Comparison of ENCODE assay signal across 17 cellular contexts in genomic region chr6:40932366-40932765, GRCh38.
A peak's percentile ranks its signal among the peaks of the same experiment; 100 is the strongest.
DNase-seq lines count a peak whose midpoint lies in the region; ATAC-seq, FAIRE-seq and TF ChIP-seq lines count a peak whose summit lies in the region.
"Had no signal": no experiment of that assay in that cellular context is flagged by ENCODE, and none has a peak within 500 bp of the region (broad histone marks: within the 10 kb centered on the region; RNA-seq: fewer than 3 reads in every experiment).

No MANE protein-coding gene starts in this region.

- DNase-seq in A549 (ENCODE audit: low read depth in 1 of 2, low spot score in 1 of 2): no peak
- peak; percentile 30 for DNase-seq in HFFc6
- no peak for DNase-seq in K562 (ENCODE audit: extremely low read depth in 1 of 4, low spot score in 3 of 4)
- peak in 1 of 2 donors; percentile 38 for DNase-seq in foreskin keratinocyte
- no peak for DNase-seq in naive thymus-derived CD8-positive, alpha-beta T cell
- DNase-seq in GM10248 (ENCODE audit: extremely low spot score): no peak
- no peak for DNase-seq in activated CD4-positive, alpha-beta T cell treated with anti-CD3 and anti-CD28 coated beads, Interleukin-2, amount 50 U/mL, for 4 hours
- DNase-seq: COR-L47, H9, NCI-H1436, NCI-H2081, NCI-H510A, NCI-H774 had no signal

- no peaks in the 10 kb centered on the region for H3K79me2 ChIP-seq in K562 (ENCODE audit: control insufficient read depth, insufficient read depth, low read length)

- H3K4me2 ChIP-seq in A549 (0 out of 3 replicates have a peak overlapping the region, but pooled peaks have one; percentile 7), K562 (ENCODE audit: insufficient read depth, low read length) (no peak overlapping the region)

- TF ChIP-seq CTCF in A549 (IDR thresholded peaks at IDR 0.05): no peak
- no peak for TF ChIP-seq CTCF in HFFc6 (IDR thresholded peaks at IDR 0.05)
- no peak for TF ChIP-seq CTCF in K562 (IDR thresholded peaks at IDR 0.05 in 2 of 3, conservative IDR thresholded peaks at IDR 0.05 in 1 of 3; ENCODE audit: insufficient read depth in 2 of 3, low read depth in 1 of 3, low read length in 3 of 3)
- no peak for TF ChIP-seq CTCF in foreskin keratinocyte (conservative IDR thresholded peaks at IDR 0.05)
- TF ChIP-seq CTCF in GM10248 (IDR thresholded peaks at IDR 0.05; ENCODE audit: control extremely low read depth, extremely low read depth, low read depth, missing control alignments): no peak

- peaks cover 42% of the 10 kb centered on the region for H3K4me1 Mint-ChIP-seq in HFFc6 (ENCODE audit: low read depth)
- H3K4me1 Mint-ChIP-seq in naive thymus-derived CD8-positive, alpha-beta T cell: peaks cover 0 to 1% (median 0%) of the 10 kb centered on the region in 4 donors

- H3K27ac ChIP-seq in A549: peak overlapping the region in 1 of 2 experiments; percentile 53; a peak in 3 of 6 replicates
- H3K27ac ChIP-seq in K562 (ENCODE audit: extremely low read depth, low read depth, low read length): no peak overlapping the region
- H3K27ac ChIP-seq in foreskin keratinocyte: peak overlapping the region; percentile 35
- H3K27ac ChIP-seq: C4-2B had no signal

- in situ Hi-C loops in K562 (cut with MboI): no loop called here

- 74% methylated on average over 2 of the region's 2 CpGs for WGBS in A549 (ENCODE audit: missing lambda C conversion rate)
- 3% methylated on average over 2 of the region's 2 CpGs for WGBS in K562 (ENCODE audit: insufficient coverage, low coverage, missing lambda C conversion rate)

- H3K27me3 ChIP-seq in K562 (ENCODE audit: control insufficient read depth in 2 of 2, insufficient read depth in 2 of 2, low read length in 2 of 2): peaks cover 20 to 30% of the 10 kb centered on the region in 2 experiments; a peak in 4 of 5 replicates
- no peaks in the 10 kb centered on the region for H3K27me3 ChIP-seq in foreskin keratinocyte

- no peak for TF ChIP-seq EP300 in A549 (IDR thresholded peaks at IDR 0.05)
- TF ChIP-seq EP300 in K562 (IDR thresholded peaks at IDR 0.05; ENCODE audit: low read length): no peak

- H3K36me3 Mint-ChIP-seq in HFFc6 (ENCODE audit: low read depth): 0 out of 2 replicates have a peak, but pooled peaks cover 5% of the 10 kb centered on the region
- no peaks in the 10 kb centered on the region for H3K36me3 Mint-ChIP-seq in naive thymus-derived CD8-positive, alpha-beta T cell

- CTCF ChIA-PET in A549 (lab: Yijun Ruan, JAX): interaction anchor here (1.3 kb wide), 1 partner anchor 9 kb away, joined by 3 read pairs; no protein-coding TSS in a partner anchor
- CTCF ChIA-PET in K562 (lab: Yijun Ruan, JAX; ENCODE audit: low intra/inter-chr PET ratio): no interaction called here
- CTCF ChIA-PET in GM10248 (lab: Yijun Ruan, JAX): interaction anchor here (1.2 kb wide), 1 partner anchor 15 kb away, joined by 3 read pairs; no protein-coding TSS in a partner anchor

- no peaks in the 10 kb centered on the region; the same call in 1 of the 2 replicates for H3K27me3 Mint-ChIP-seq in HFFc6 (ENCODE audit: insufficient read depth)
- H3K27me3 Mint-ChIP-seq in naive thymus-derived CD8-positive, alpha-beta T cell: peaks cover 0 to 11% (median 5%) of the 10 kb centered on the region in 5 donors

- no peaks in the 10 kb centered on the region for H3K9me3 Mint-ChIP-seq in HFFc6
- H3K9me3 Mint-ChIP-seq in naive thymus-derived CD8-positive, alpha-beta T cell: no peaks in the 10 kb centered on the region
- H3K9me3 Mint-ChIP-seq: H9 had no signal

- no peak for TF ChIP-seq RAD21 in A549 (conservative IDR thresholded peaks at IDR 0.05 in 1 of 2, IDR thresholded peaks at IDR 0.05 in 1 of 2)
- TF ChIP-seq RAD21 in K562 (CRISPR knock-in tag; conservative IDR thresholded peaks at IDR 0.05 in 1 of 2, IDR thresholded peaks at IDR 0.05 in 1 of 2): no peak

- BruUV-seq in K562 (replicated peaks; lab: Mats Ljungman, UMichigan): no TSS peak

- intact Hi-C loops in K562 (cut with micrococcal nuclease): no loop called here

- H3K9me3 ChIP-seq in A549 (no peaks in the 10 kb centered on the region), K562 (replicated peaks; ENCODE audit: control insufficient read depth, insufficient read depth, low read depth, low read length) (no peaks in the 10 kb centered on the region)

- TF ChIP-seq POLR2A in A549 (IDR thresholded peaks at IDR 0.05; ENCODE audit: low read length): no peak
- TF ChIP-seq POLR2A in K562 (conservative IDR thresholded peaks at IDR 0.05): no peak

- no peak overlapping the region for H2AFZ ChIP-seq in K562 (ENCODE audit: low read depth, low read length)

- H3K4me3 ChIP-seq in A549 (no peak overlapping the region), K562 (no peak overlapping the region)

- H3K4me3 Mint-ChIP-seq in HFFc6: no peak overlapping the region
- no peak overlapping the region for H3K4me3 Mint-ChIP-seq in naive thymus-derived CD8-positive, alpha-beta T cell
- H3K4me3 Mint-ChIP-seq: H9 had no signal

- FAIRE-seq in A549 (lab: Jason Lieb, UNC): no peak
- FAIRE-seq in K562 (lab: Jason Lieb, UNC): peak; percentile 48
- FAIRE-seq: GM19239 had no signal

- H3K4me1 ChIP-seq in A549 (peaks cover 43% of the 10 kb centered on the region), K562 (replicated peaks in 1 of 2; ENCODE audit: control insufficient read depth in 2 of 2, insufficient read depth in 2 of 2, low read length in 2 of 2) (peaks cover 0 to 5% of the 10 kb centered on the region in 2 experiments; a peak in 2 of 5 replicates), foreskin keratinocyte (peaks cover 26% of the 10 kb centered on the region)

- H3K27ac Mint-ChIP-seq in HFFc6: no peak overlapping the region; the same call in 1 of the 2 replicates
- H3K27ac Mint-ChIP-seq in naive thymus-derived CD8-positive, alpha-beta T cell: no peak overlapping the region
- H3K27ac Mint-ChIP-seq: H9 had no signal

- POLR2A ChIA-PET in A549 (lab: Yijun Ruan, JAX) (no interaction called here), K562 (lab: Yijun Ruan, JAX) (interaction anchor here (0.7 to 1.2 kb wide), 2 partner anchors 15 to 1076 kb away, joined by 3 to 8 read pairs; no protein-coding TSS in a partner anchor), GM10248 (lab: Yijun Ruan, JAX) (no interaction called here)
- POLR2A ChIA-PET in naive thymus-derived CD8-positive, alpha-beta T cell (lab: Charles Lee): no interaction called here

- no peaks in the 10 kb centered on the region for H3K36me3 ChIP-seq in K562 (ENCODE audit: control insufficient read depth, insufficient read depth, low read length)

- no peaks in the 10 kb centered on the region for H3K9me1 ChIP-seq in K562 (ENCODE audit: control insufficient read depth, insufficient read depth, low read length)

- no peak for ATAC-seq in A549
- no peak for ATAC-seq in K562
- ATAC-seq in foreskin keratinocyte: no peak
- no peak for ATAC-seq in naive thymus-derived CD8-positive, alpha-beta T cell
- ATAC-seq in HG02798 (IDR thresholded peaks at IDR 0.05; ENCODE audit: poor library complexity, unreplicated experiment): no peak
- ATAC-seq: SK-N-SH treated with all-trans-retinoic acid at 6 μM for 48 hours had no signal

- H4K20me1 ChIP-seq in K562 (replicated peaks; ENCODE audit: control insufficient read depth, insufficient read depth, low read length): 0 out of 2 replicates have a peak, but pooled peaks cover 5% of the 10 kb centered on the region

- H3K9ac ChIP-seq in K562 (ENCODE audit: insufficient read depth in 1 of 2, low read depth in 2 of 2, low read length in 2 of 2): no peak overlapping the region

TF ChIP-seq in A549, 52 proteins besides CTCF, POLR2A, EP300 and RAD21:
- TF ChIP-seq HOXB5 (CRISPR knock-in tag; IDR thresholded peaks at IDR 0.05) (no peak), EHF (CRISPR knock-in tag; IDR thresholded peaks at IDR 0.05) (no peak)

TF ChIP-seq in K562, 482 proteins besides CTCF, POLR2A, EP300 and RAD21:
- TF ChIP-seq, protein P1, sequence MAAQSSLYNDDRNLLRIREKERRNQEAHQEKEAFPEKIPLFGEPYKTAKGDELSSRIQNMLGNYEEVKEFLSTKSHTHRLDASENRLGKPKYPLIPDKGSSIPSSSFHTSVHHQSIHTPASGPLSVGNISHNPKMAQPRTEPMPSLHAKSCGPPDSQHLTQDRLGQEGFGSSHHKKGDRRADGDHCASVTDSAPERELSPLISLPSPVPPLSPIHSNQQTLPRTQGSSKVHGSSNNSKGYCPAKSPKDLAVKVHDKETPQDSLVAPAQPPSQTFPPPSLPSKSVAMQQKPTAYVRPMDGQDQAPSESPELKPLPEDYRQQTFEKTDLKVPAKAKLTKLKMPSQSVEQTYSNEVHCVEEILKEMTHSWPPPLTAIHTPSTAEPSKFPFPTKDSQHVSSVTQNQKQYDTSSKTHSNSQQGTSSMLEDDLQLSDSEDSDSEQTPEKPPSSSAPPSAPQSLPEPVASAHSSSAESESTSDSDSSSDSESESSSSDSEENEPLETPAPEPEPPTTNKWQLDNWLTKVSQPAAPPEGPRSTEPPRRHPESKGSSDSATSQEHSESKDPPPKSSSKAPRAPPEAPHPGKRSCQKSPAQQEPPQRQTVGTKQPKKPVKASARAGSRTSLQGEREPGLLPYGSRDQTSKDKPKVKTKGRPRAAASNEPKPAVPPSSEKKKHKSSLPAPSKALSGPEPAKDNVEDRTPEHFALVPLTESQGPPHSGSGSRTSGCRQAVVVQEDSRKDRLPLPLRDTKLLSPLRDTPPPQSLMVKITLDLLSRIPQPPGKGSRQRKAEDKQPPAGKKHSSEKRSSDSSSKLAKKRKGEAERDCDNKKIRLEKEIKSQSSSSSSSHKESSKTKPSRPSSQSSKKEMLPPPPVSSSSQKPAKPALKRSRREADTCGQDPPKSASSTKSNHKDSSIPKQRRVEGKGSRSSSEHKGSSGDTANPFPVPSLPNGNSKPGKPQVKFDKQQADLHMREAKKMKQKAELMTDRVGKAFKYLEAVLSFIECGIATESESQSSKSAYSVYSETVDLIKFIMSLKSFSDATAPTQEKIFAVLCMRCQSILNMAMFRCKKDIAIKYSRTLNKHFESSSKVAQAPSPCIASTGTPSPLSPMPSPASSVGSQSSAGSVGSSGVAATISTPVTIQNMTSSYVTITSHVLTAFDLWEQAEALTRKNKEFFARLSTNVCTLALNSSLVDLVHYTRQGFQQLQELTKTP (IDR thresholded peaks at IDR 0.05; ENCODE audit: low read depth in 1 of 2, partially characterized antibody in 2 of 2): peak in 1 of 2 experiments; percentile 36
- no peak for TF ChIP-seq DPF2 (IDR thresholded peaks at IDR 0.05)
